Comparison of ENCODE assay signal across 21 cellular contexts in genomic region chr7:134627109-134627774, GRCh38.
"Had no signal": no experiment of that assay in that cellular context is flagged by ENCODE, and none has a peak within 500 bp of the region (broad histone marks: within the 10 kb centered on the region; RNA-seq: fewer than 3 reads in every experiment).

No MANE protein-coding gene starts in this region.

- ATAC-seq: Panc1, PC-3 had no signal

- H3K9me3 ChIP-seq: SK-N-SH had no signal

- H3K9ac ChIP-seq: SK-N-SH had no signal

- H3K4me2 ChIP-seq: SK-N-SH had no signal

- DNase-seq: KBM-7, NCI-H1092, NCI-H1105 treated with DMSO at 0.1 percent for 48 hours, NCI-H1417 treated with DMSO at 0.1 percent for 48 hours, NCI-H146, NCI-H187, NCI-H2029, NCI-H2081 treated with DMSO at 0.1 percent for 48 hours, NCI-H2171, NCI-H226, NCI-H446, NCI-H510A, NCI-H524 treated with DMSO at 0.1 percent for 48 hours, NCI-H69, NCI-H774, PC-3, SHP77, SK-N-SH, SW 1271 had no signal

- H3K27ac ChIP-seq: RWPE1 had no signal

- H3K9me2 ChIP-seq: SK-N-SH had no signal
